ENCODE assay signal across 8 cellular contexts in genomic region chr17:7833011-7833794, GRCh38. TPM values are rescaled to one million over a fixed set of nuclear protein-coding genes. Genes with fewer than 3 reads are reported as not detected.
A peak's percentile ranks its signal among the peaks of the same experiment; 100 is the strongest.
DNase-seq lines count a peak whose midpoint lies in the region; ATAC-seq, FAIRE-seq and TF ChIP-seq lines count a peak whose summit lies in the region.

No MANE protein-coding gene starts in this region.

- H3K36me3 ChIP-seq in OCI-LY3 (replicated peaks; ENCODE audit: low read depth, low read length) (no peaks in the 10 kb centered on the region), H1 (ENCODE audit: control insufficient read depth in 2 of 4, insufficient read depth in 4 of 4, low read length in 3 of 4) (no peaks in the 10 kb centered on the region), neural progenitor cell (no peaks in the 10 kb centered on the region)

- H4K91ac ChIP-seq in H1 (replicated peaks; ENCODE audit: insufficient read length, low read length) = peak overlapping the region; percentile 15

- H2BK15ac ChIP-seq in H1 (ENCODE audit: low read length) = peak overlapping the region; percentile 75

- H2AK5ac ChIP-seq in H1 (ENCODE audit: low read depth, low read length) = peak overlapping the region; percentile 1; the same call in 1 of the 2 replicates

- H3K27ac ChIP-seq in OCI-LY3 (ENCODE audit: low read length) = no peak overlapping the region
- no peak overlapping the region for H3K27ac ChIP-seq in H1 (ENCODE audit: low read depth, low read length)
- H3K27ac ChIP-seq in neural progenitor cell = no peak overlapping the region

- no peak overlapping the region for H3K14ac ChIP-seq in H1 (ENCODE audit: insufficient read length)

- H4K5ac ChIP-seq in H1 (ENCODE audit: insufficient read length, low read depth, low read length) = no peak overlapping the region

- H3K4me1 Mint-ChIP-seq in CD14-positive monocyte = peaks cover 29% of the 10 kb centered on the region
- H3K4me1 Mint-ChIP-seq in neural progenitor cell = peaks cover 23% of the 10 kb centered on the region

- peaks cover 22% of the 10 kb centered on the region for H3K79me2 ChIP-seq in OCI-LY3 (ENCODE audit: low read length)
- H3K79me2 ChIP-seq in H1 (ENCODE audit: control insufficient read depth in 1 of 2, insufficient read depth in 2 of 2, low read length in 2 of 2) = no peaks in the 10 kb centered on the region
- H3K79me2 ChIP-seq in neural progenitor cell (ENCODE audit: low read depth) = peaks cover 6% of the 10 kb centered on the region

- peak overlapping the region; percentile 49; the same call in 1 of the 2 replicates for H2BK5ac ChIP-seq in H1 (ENCODE audit: low read depth, low read length)

- peaks cover 33% of the 10 kb centered on the region for H3F3A ChIP-seq in neural progenitor cell (ENCODE audit: low read depth)

- H3K56ac ChIP-seq in H1 (replicated peaks; ENCODE audit: insufficient read length, low read depth, low read length) = no peak overlapping the region

- TF ChIP-seq RAD21 in H1 (IDR thresholded peaks at IDR 0.05 in 1 of 2, conservative IDR thresholded peaks at IDR 0.05 in 1 of 2; ENCODE audit: low read depth in 2 of 2, low read length in 2 of 2) = no peak

- peak overlapping the region; percentile 73 to 82 for H3K4me3 Mint-ChIP-seq in CD14-positive monocyte
- peak overlapping the region; percentile 94 for H3K4me3 Mint-ChIP-seq in neural progenitor cell

- no peaks in the 10 kb centered on the region for H3K79me1 ChIP-seq in H1 (ENCODE audit: low read depth, low read length)

- peaks cover 14% of the 10 kb centered on the region for H3K4me1 ChIP-seq in OCI-LY3 (ENCODE audit: low read length)
- H3K4me1 ChIP-seq in H1 (replicated peaks in 1 of 4; ENCODE audit: control insufficient read depth in 3 of 4, insufficient read depth in 4 of 4, low read length in 3 of 4) = peaks cover 0 to 19% (median 8%) of the 10 kb centered on the region in 4 experiments; a peak in 6 of 7 replicates
- peaks cover 13% of the 10 kb centered on the region for H3K4me1 ChIP-seq in neural progenitor cell

- TF ChIP-seq CTCF in CD14-positive monocyte (IDR thresholded peaks at IDR 0.05) (no peak), OCI-LY3 (IDR thresholded peaks at IDR 0.05; ENCODE audit: low read depth, low read length) (no peak), H1 (IDR thresholded peaks at IDR 0.05; ENCODE audit: control extremely low read depth in 1 of 3, insufficient read depth in 1 of 3, low read depth in 1 of 3, low read length in 3 of 3) (no peak), neural progenitor cell (IDR thresholded peaks at IDR 0.05) (no peak)

- 57% methylated on average over 19 of the region's 19 CpGs; no CpG with 5 or more reads in 1 of the 2 experiments for whole genome bisulfite sequencing in H1 (ENCODE audit: extremely low coverage in 1 of 2, insufficient coverage in 1 of 2, insufficient read length in 1 of 2, insufficient replicate concordance in 2 of 2, low coverage in 1 of 2, low lambda C conversion rate in 2 of 2, missing lambda C conversion rate in 1 of 2), 2 experiments

- CTCF ChIA-PET in H1 (lab: Charles Lee; ENCODE audit: partially characterized antibody) = interaction anchor here (0.7 to 5.9 kb wide), 20 partner anchors 10 to 227 kb away, joined by 3 to 44 read pairs (median 6); partner anchors contain the start of genes KCNAB3, NAA38, RNF227 and TMEM88

- intact Hi-C loops in CD14-positive monocyte (cut with micrococcal nuclease) = loop anchor here in 1 of 2 donors (10.0 kb wide), 1 partner anchor 322 kb away; the partner anchor contains the start of gene PER1

- peaks cover 25% of the 10 kb centered on the region for H3K23me2 ChIP-seq in H1 (ENCODE audit: low read depth, low read length)

- H2BK20ac ChIP-seq in H1 (ENCODE audit: low read length) = no peak overlapping the region

- H3K9me3 ChIP-seq in OCI-LY3 (ENCODE audit: insufficient read depth, low read length) (no peaks in the 10 kb centered on the region), H1 (ENCODE audit: insufficient read depth in 2 of 2, low read depth in 1 of 2, low read length in 1 of 2) (no peaks in the 10 kb centered on the region), neural progenitor cell (ENCODE audit: low read depth) (no peaks in the 10 kb centered on the region)

- TF ChIP-seq EP300 in H1 (IDR thresholded peaks at IDR 0.05; ENCODE audit: borderline replicate concordance in 1 of 2, low read depth in 2 of 2, low read length in 2 of 2) = no peak

- H3K27ac Mint-ChIP-seq in CD14-positive monocyte (peak overlapping the region; percentile 67 to 100 (median 85)), neural progenitor cell (no peak overlapping the region)

- H3K23ac ChIP-seq in H1 (ENCODE audit: insufficient read length) = no peak overlapping the region

- H3K4me2 ChIP-seq in OCI-LY3 (ENCODE audit: low read length) (peak overlapping the region; percentile 93), H1 (ENCODE audit: insufficient read depth in 1 of 2, low read depth in 2 of 2, low read length in 2 of 2) (peak overlapping the region; percentile 84 to 93), neural progenitor cell (peak overlapping the region; percentile 91)

- no peak overlapping the region for H2BK120ac ChIP-seq in H1 (replicated peaks; ENCODE audit: low read depth, low read length)

- H3K27me3 Mint-ChIP-seq in CD14-positive monocyte (ENCODE audit: low read depth in 3 of 3) = peaks cover 10 to 12% (median 10%) of the 10 kb centered on the region in 3 donors
- H3K27me3 Mint-ChIP-seq in neural progenitor cell (ENCODE audit: insufficient read depth, low read depth) = peaks cover 7% of the 10 kb centered on the region

- POLR2A ChIA-PET in H1 (lab: Charles Lee; ENCODE audit: partially characterized antibody) = interaction anchor here (0.6 to 4.6 kb wide), 9 partner anchors 9 to 208 kb away, joined by 3 to 33 read pairs (median 4); partner anchors contain the start of genes NAA38 and TMEM88

- H3K9ac ChIP-seq in OCI-LY3 (ENCODE audit: low read length) (peak overlapping the region; percentile 17; the same call in 1 of the 2 replicates), H1 (replicated peaks in 1 of 4; ENCODE audit: extremely low read depth in 1 of 4, low read depth in 3 of 4, low read length in 3 of 4) (no peak overlapping the region), neural progenitor cell (no peak overlapping the region)

- H3K18ac ChIP-seq in H1 (ENCODE audit: extremely low read depth, low read length) = no peak overlapping the region; the same call in 1 of the 2 replicates

- DNase-seq in CD14-positive monocyte (ENCODE audit: low spot score) = no peak
- no peak for DNase-seq in H1 (ENCODE audit: low read depth in 1 of 2, low spot score in 2 of 2)
- no peak for DNase-seq in neural progenitor cell (ENCODE audit: low spot score)
- DNase-seq in T1000 (lab: John Stamatoyannopoulos, UW) = no peak
- no peak for DNase-seq in HPDE6-E6E7 (ENCODE audit: extremely low spot score)

- H3K4me3 ChIP-seq in OCI-LY3 (ENCODE audit: low read length) (peak overlapping the region; percentile 97), H1 (ENCODE audit: extremely low read depth in 1 of 4, insufficient read depth in 2 of 4, low read depth in 3 of 4, low read length in 4 of 4) (peak overlapping the region in 3 of 4 experiments; percentile 70 to 77 (median 72); a peak in 6 of 8 replicates), neural progenitor cell (peak overlapping the region; percentile 71)

- H3K27me3 ChIP-seq in OCI-LY3 (ENCODE audit: low read depth, low read length) (no peaks in the 10 kb centered on the region), H1 (replicated peaks in 1 of 4; ENCODE audit: control insufficient read depth in 3 of 4, extremely low read depth in 1 of 4, insufficient read depth in 3 of 4, low read length in 3 of 4) (peaks cover 4 to 38% (median 30%) of the 10 kb centered on the region in 4 experiments), neural progenitor cell (peaks cover 51% of the 10 kb centered on the region)

- ATAC-seq in GM19351 (IDR thresholded peaks at IDR 0.05; ENCODE audit: unreplicated experiment) (no peak), GM18867 (IDR thresholded peaks at IDR 0.05; ENCODE audit: unreplicated experiment) (no peak)

- H3K9me3 Mint-ChIP-seq in CD14-positive monocyte (peaks cover 0 to 2% (median 0%) of the 10 kb centered on the region in 7 donors), neural progenitor cell (no peaks in the 10 kb centered on the region)

- TF ChIP-seq POLR2A in H1 (IDR thresholded peaks at IDR 0.05; ENCODE audit: control extremely low read depth in 1 of 2, low read depth in 2 of 2, low read length in 2 of 2) = no peak

- no peaks in the 10 kb centered on the region for H4K20me1 ChIP-seq in OCI-LY3 (ENCODE audit: insufficient read depth, low read length)
- no peaks in the 10 kb centered on the region for H4K20me1 ChIP-seq in H1 (replicated peaks in 1 of 2; ENCODE audit: control insufficient read depth in 1 of 2, insufficient read depth in 2 of 2, low read length in 2 of 2)
- H4K20me1 ChIP-seq in neural progenitor cell (ENCODE audit: low read depth) = peaks cover 6% of the 10 kb centered on the region

- 0 out of 2 replicates have a peak overlapping the region, but pooled peaks have one; percentile 27 for H2BK12ac ChIP-seq in H1 (ENCODE audit: low read depth, low read length)

- no peak for FAIRE-seq in H1 (lab: Jason Lieb, UNC)

- no peaks in the 10 kb centered on the region for H3K36me3 Mint-ChIP-seq in CD14-positive monocyte
- H3K36me3 Mint-ChIP-seq in neural progenitor cell = no peaks in the 10 kb centered on the region

- no peak overlapping the region for H4K8ac ChIP-seq in H1 (ENCODE audit: extremely low read depth, insufficient read depth, low read length)

- H2AFZ ChIP-seq in OCI-LY3 (ENCODE audit: low read depth, low read length) (no peak overlapping the region), H1 (ENCODE audit: low read length) (no peak overlapping the region), neural progenitor cell (replicated peaks) (peak overlapping the region; percentile 98)

- H3K4ac ChIP-seq in H1 (replicated peaks; ENCODE audit: insufficient read length, low read depth, low read length) = no peak overlapping the region

RNA-seq across cellular contexts. Expression of gene KDM6B, which starts 0.8 kb away (rescaled TPM):
- polyA plus RNA-seq in CD14-positive monocyte (under 1 TPM; 0.37 to 0.44 TPM), H1 (2011; rRNA removed) (0.48 and 0.80 TPM in 2 replicates)
- 3.4 and 3.7 TPM in 2 replicates for total RNA-seq in H1 (2021; fragmentation: NEBNext Ultra II Directional; extraction: Animal tissue kit (Norgen Biotek cat#: 25700))
- 0.39 TPM for polyA plus RNA-seq in H1 (2011; cell fraction: cytosol; rRNA removed)
- 2.0 TPM for polyA plus RNA-seq in H1 (2011; cell fraction: nucleus; rRNA removed)
- polyA plus RNA-seq in H1 (2012, experiment 1 of 2) = 3.7 to 5.8 TPM (median 5.1 TPM) in 4 replicates
- 3.0 TPM for polyA plus RNA-seq in H1 (2012, experiment 2 of 2)
- polyA plus RNA-seq in H1 (2013, experiment 1 of 2) = 1.2 TPM
- polyA plus RNA-seq in H1 (2013, experiment 2 of 2) = 1.2 TPM
- polyA minus RNA-seq in H1 (2011; rRNA and poly(A)+ RNA removed) = 1.8 and 2.0 TPM in 2 replicates
- polyA minus RNA-seq in H1 (2011; cell fraction: cytosol; rRNA and poly(A)+ RNA removed) = 2.1 TPM
- 8.7 TPM for polyA minus RNA-seq in H1 (2011; cell fraction: nucleus; rRNA and poly(A)+ RNA removed)
- total RNA-seq in neural progenitor cell (ENCODE audit: low replicate concordance) = 6.8 and 12.3 TPM in 2 replicates

RNA-seq across cellular contexts. Expression of gene TMEM88, which starts 21.7 kb away (rescaled TPM):
- polyA plus RNA-seq in CD14-positive monocyte (not detected), H1 (2011; rRNA removed) (8.8 and 11.6 TPM in 2 replicates)
- 0.69 TPM in 1 of 2 replicates, not detected in the other for total RNA-seq in H1 (2021; fragmentation: NEBNext Ultra II Directional; extraction: Animal tissue kit (Norgen Biotek cat#: 25700))
- polyA plus RNA-seq in H1 (2011; cell fraction: cytosol; rRNA removed) = 4.2 TPM
- polyA plus RNA-seq in H1 (2011; cell fraction: nucleus; rRNA removed) = 6.0 TPM
- 2.9 to 6.2 TPM (median 4.0 TPM) in 4 replicates for polyA plus RNA-seq in H1 (2012, experiment 1 of 2)
- polyA plus RNA-seq in H1 (2012, experiment 2 of 2) = 5.3 TPM
- 1.1 TPM for polyA plus RNA-seq in H1 (2013, experiment 1 of 2)
- 1.3 TPM for polyA plus RNA-seq in H1 (2013, experiment 2 of 2)
- polyA minus RNA-seq in H1 (2011; rRNA and poly(A)+ RNA removed) = 0.37 and 0.91 TPM in 2 replicates
- polyA minus RNA-seq in H1 (2011; cell fraction: cytosol; rRNA and poly(A)+ RNA removed) = not detected
- polyA minus RNA-seq in H1 (2011; cell fraction: nucleus; rRNA and poly(A)+ RNA removed) = 2.1 TPM
- 13.8 and 53.7 TPM in 2 replicates for total RNA-seq in neural progenitor cell (ENCODE audit: low replicate concordance)

RNA-seq across cellular contexts. Expression of gene NAA38, which starts 24.2 kb away (rescaled TPM):
- polyA plus RNA-seq in CD14-positive monocyte = 100 to 1,000 TPM; 148 to 197 TPM
- 27.0 and 30.2 TPM in 2 replicates for total RNA-seq in H1 (2021; fragmentation: NEBNext Ultra II Directional; extraction: Animal tissue kit (Norgen Biotek cat#: 25700))
- polyA plus RNA-seq in H1 (2011; rRNA removed) = 109 and 116 TPM in 2 replicates
- polyA plus RNA-seq in H1 (2011; cell fraction: cytosol; rRNA removed) = 69.8 TPM
- polyA plus RNA-seq in H1 (2011; cell fraction: nucleus; rRNA removed) = 69.1 TPM
- 37.0 to 54.9 TPM (median 48.8 TPM) in 4 replicates for polyA plus RNA-seq in H1 (2012, experiment 1 of 2)
- polyA plus RNA-seq in H1 (2012, experiment 2 of 2) = 49.4 TPM
- polyA plus RNA-seq in H1 (2013, experiment 1 of 2) = 62.5 TPM
- 54.4 TPM for polyA plus RNA-seq in H1 (2013, experiment 2 of 2)
- polyA minus RNA-seq in H1 (2011; rRNA and poly(A)+ RNA removed) = 5.6 and 11.4 TPM in 2 replicates
- polyA minus RNA-seq in H1 (2011; cell fraction: cytosol; rRNA and poly(A)+ RNA removed) = 93.6 TPM
- 26.3 TPM for polyA minus RNA-seq in H1 (2011; cell fraction: nucleus; rRNA and poly(A)+ RNA removed)
- total RNA-seq in neural progenitor cell (ENCODE audit: low replicate concordance) = 8.6 and 27.4 TPM in 2 replicates

RNA-seq across cellular contexts. Expression of gene CYB5D1, which starts 24.6 kb away (rescaled TPM):
- polyA plus RNA-seq in CD14-positive monocyte (under 1 TPM; 0.50 to 0.98 TPM), H1 (2011; rRNA removed) (11.0 and 13.5 TPM in 2 replicates)
- total RNA-seq in H1 (2021; fragmentation: NEBNext Ultra II Directional; extraction: Animal tissue kit (Norgen Biotek cat#: 25700)) = 15.5 and 18.0 TPM in 2 replicates
- polyA plus RNA-seq in H1 (2011; cell fraction: cytosol; rRNA removed) = 14.5 TPM
- 11.9 TPM for polyA plus RNA-seq in H1 (2011; cell fraction: nucleus; rRNA removed)
- polyA plus RNA-seq in H1 (2012, experiment 1 of 2) = 13.6 to 15.2 TPM (median 14.3 TPM) in 4 replicates
- 1.9 TPM for polyA plus RNA-seq in H1 (2012, experiment 2 of 2)
- polyA plus RNA-seq in H1 (2013, experiment 1 of 2) = 9.2 TPM
- polyA plus RNA-seq in H1 (2013, experiment 2 of 2) = 10.4 TPM
- 10.8 and 16.3 TPM in 2 replicates for polyA minus RNA-seq in H1 (2011; rRNA and poly(A)+ RNA removed)
- 5.7 TPM for polyA minus RNA-seq in H1 (2011; cell fraction: cytosol; rRNA and poly(A)+ RNA removed)
- 10.8 TPM for polyA minus RNA-seq in H1 (2011; cell fraction: nucleus; rRNA and poly(A)+ RNA removed)
- total RNA-seq in neural progenitor cell (ENCODE audit: low replicate concordance) = 11.5 and 12.9 TPM in 2 replicates

RNA-seq across cellular contexts. Expression of gene CHD3, which starts 55.4 kb away (rescaled TPM):
- polyA plus RNA-seq in CD14-positive monocyte (under 1 TPM; 0.55 to 0.91 TPM), H1 (2011; rRNA removed) (12.3 and 18.3 TPM in 2 replicates)
- total RNA-seq in H1 (2021; fragmentation: NEBNext Ultra II Directional; extraction: Animal tissue kit (Norgen Biotek cat#: 25700)) = 12.9 and 14.2 TPM in 2 replicates
- 12.4 TPM for polyA plus RNA-seq in H1 (2011; cell fraction: cytosol; rRNA removed)
- 45.8 TPM for polyA plus RNA-seq in H1 (2011; cell fraction: nucleus; rRNA removed)
- 20.4 to 31.7 TPM (median 27.8 TPM) in 4 replicates for polyA plus RNA-seq in H1 (2012, experiment 1 of 2)
- polyA plus RNA-seq in H1 (2012, experiment 2 of 2) = 4.9 TPM
- 12.0 TPM for polyA plus RNA-seq in H1 (2013, experiment 1 of 2)
- 11.8 TPM for polyA plus RNA-seq in H1 (2013, experiment 2 of 2)
- 17.4 and 27.2 TPM in 2 replicates for polyA minus RNA-seq in H1 (2011; rRNA and poly(A)+ RNA removed)
- polyA minus RNA-seq in H1 (2011; cell fraction: cytosol; rRNA and poly(A)+ RNA removed) = 16.4 TPM
- polyA minus RNA-seq in H1 (2011; cell fraction: nucleus; rRNA and poly(A)+ RNA removed) = 16.2 TPM
- total RNA-seq in neural progenitor cell (ENCODE audit: low replicate concordance) = 12.8 and 28.0 TPM in 2 replicates
